1 cellular context compared by ENCODE assay signal in the genomic region with DNA sequence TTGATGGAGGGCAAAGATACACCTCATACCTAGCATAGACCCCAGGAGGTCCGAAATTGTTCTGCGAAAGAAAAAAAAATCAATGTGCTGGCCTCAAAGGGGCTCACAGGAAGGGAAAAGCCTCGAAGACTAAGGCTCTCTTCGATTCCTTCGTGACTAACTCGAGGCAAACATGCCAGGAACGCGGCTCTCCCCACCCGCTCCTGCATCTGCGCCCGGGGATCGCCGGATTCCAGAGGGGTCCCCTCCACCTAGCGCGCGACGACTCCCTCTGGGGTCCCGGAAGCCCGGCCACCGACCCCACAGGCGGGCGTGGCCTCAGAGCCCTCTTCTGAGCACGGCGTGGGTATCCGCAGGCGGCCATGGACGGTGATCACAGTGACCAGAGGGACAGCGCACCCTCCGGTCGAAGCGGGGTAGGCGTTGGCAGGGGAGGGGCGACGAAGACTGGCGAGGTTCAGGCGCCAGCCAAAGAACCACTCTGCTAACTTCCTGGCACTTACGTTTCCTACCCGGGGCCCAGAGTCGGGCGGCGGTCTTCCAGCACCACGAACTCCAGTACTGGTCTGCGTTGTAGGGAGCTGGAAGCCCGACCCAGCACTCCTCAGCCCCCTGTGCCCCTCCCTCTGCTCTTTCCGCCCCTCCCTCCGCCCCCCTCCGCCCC.
TF ChIP-seq lines count a peak whose summit lies in the region.

No MANE protein-coding gene starts in this region.

TF ChIP-seq in liver, 16 proteins besides CTCF, POLR2A, EP300 and RAD21 (continued from another document):
- TF ChIP-seq, protein P1, sequence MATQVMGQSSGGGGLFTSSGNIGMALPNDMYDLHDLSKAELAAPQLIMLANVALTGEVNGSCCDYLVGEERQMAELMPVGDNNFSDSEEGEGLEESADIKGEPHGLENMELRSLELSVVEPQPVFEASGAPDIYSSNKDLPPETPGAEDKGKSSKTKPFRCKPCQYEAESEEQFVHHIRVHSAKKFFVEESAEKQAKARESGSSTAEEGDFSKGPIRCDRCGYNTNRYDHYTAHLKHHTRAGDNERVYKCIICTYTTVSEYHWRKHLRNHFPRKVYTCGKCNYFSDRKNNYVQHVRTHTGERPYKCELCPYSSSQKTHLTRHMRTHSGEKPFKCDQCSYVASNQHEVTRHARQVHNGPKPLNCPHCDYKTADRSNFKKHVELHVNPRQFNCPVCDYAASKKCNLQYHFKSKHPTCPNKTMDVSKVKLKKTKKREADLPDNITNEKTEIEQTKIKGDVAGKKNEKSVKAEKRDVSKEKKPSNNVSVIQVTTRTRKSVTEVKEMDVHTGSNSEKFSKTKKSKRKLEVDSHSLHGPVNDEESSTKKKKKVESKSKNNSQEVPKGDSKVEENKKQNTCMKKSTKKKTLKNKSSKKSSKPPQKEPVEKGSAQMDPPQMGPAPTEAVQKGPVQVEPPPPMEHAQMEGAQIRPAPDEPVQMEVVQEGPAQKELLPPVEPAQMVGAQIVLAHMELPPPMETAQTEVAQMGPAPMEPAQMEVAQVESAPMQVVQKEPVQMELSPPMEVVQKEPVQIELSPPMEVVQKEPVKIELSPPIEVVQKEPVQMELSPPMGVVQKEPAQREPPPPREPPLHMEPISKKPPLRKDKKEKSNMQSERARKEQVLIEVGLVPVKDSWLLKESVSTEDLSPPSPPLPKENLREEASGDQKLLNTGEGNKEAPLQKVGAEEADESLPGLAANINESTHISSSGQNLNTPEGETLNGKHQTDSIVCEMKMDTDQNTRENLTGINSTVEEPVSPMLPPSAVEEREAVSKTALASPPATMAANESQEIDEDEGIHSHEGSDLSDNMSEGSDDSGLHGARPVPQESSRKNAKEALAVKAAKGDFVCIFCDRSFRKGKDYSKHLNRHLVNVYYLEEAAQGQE (IDR thresholded peaks at IDR 0.05) = no peak
- peak; percentile 95 for TF ChIP-seq YY1 (IDR thresholded peaks at IDR 0.05)
- peak; percentile 9 for TF ChIP-seq SP1 (IDR thresholded peaks at IDR 0.05)
- TF ChIP-seq HNF4A (conservative IDR thresholded peaks at IDR 0.05) = no peak
TF ChIP-seq in liver: peak in this region for 5.
